In the genomic region with DNA sequence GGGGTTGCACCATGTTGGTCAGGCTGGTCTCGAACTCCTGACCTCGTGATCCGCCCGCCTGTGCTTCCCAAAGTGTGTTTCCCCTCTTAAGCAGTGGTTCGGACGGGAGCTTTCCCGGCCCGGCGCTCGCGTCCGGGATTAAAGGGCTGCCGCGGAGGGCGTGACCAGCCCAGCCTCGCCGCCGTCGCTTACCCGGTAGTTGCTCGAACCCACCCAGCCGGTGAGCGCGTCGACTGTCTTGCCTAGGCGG, we compare ENCODE assay signal across 8 cellular contexts. TPM values are rescaled to one million over a fixed set of nuclear protein-coding genes. Genes with fewer than 3 reads are reported as not detected.
DNase-seq lines count a peak whose midpoint lies in the region; ATAC-seq and TF ChIP-seq lines count a peak whose summit lies in the region.

No MANE protein-coding gene starts in this region.

- no peak overlapping the region for H4K5ac ChIP-seq in mesendoderm (ENCODE audit: low read length)

- H3K9me3 Mint-ChIP-seq in stimulated activated naive B cell treated with anti-CD40 and anti-IgM and Interleukin-4, amounts not matched to agents 10 μg/mL and 1 μg/mL and 100 μg/mL, for 72 hours: no peaks in the 10 kb centered on the region

- peak overlapping the region; percentile 26 for H3K4me2 ChIP-seq in mesendoderm (ENCODE audit: low read length)

- CTCF ChIA-PET in A673 (lab: Charles Lee): no interaction called here

- H3K36me3 Mint-ChIP-seq in stimulated activated naive B cell treated with anti-CD40 and anti-IgM and Interleukin-4, amounts not matched to agents 10 μg/mL and 1 μg/mL and 100 μg/mL, for 72 hours: no peaks in the 10 kb centered on the region

- TF ChIP-seq CTCF in A673 (conservative IDR thresholded peaks at IDR 0.05; ENCODE audit: low read depth, low read length): no peak

- H3K23ac ChIP-seq in mesendoderm (ENCODE audit: low read length): no peak overlapping the region

- no peak overlapping the region for H4K8ac ChIP-seq in mesendoderm (ENCODE audit: low read depth, low read length)

- intact Hi-C loops in A673 (cut with micrococcal nuclease; ENCODE audit: unreplicated experiment): loop anchor here (2.0 to 10.0 kb wide), 2 partner anchors 81 to 583 kb away; no protein-coding TSS in a partner anchor

- DNase-seq in A673 (ENCODE audit: low spot score): peak; percentile 70
- no peak for DNase-seq in SK-N-MC (ENCODE audit: low read depth, low spot score)
- no peak for DNase-seq in mesendoderm
- no peak for DNase-seq in stimulated activated naive B cell treated with anti-CD40 and anti-IgM and Interleukin-4, amounts not matched to agents 10 μg/mL and 1 μg/mL and 100 μg/mL, for 72 hours
- DNase-seq in NK-92 (lab: John Stamatoyannopoulos, UW; ENCODE audit: unreplicated experiment): no peak

- ATAC-seq in GM18519 (IDR thresholded peaks at IDR 0.05; ENCODE audit: low FRiP score, unreplicated experiment): peak; percentile 42
- peak; percentile 69 for ATAC-seq in HG03045 (IDR thresholded peaks at IDR 0.05; ENCODE audit: unreplicated experiment)
- ATAC-seq in stimulated activated naive B cell treated with anti-CD40 and anti-IgM and Interleukin-4, amounts not matched to agents 10 μg/mL and 1 μg/mL and 100 μg/mL, for 72 hours (replicated peaks): peak; percentile 76 to 77

- H2AK5ac ChIP-seq in mesendoderm (ENCODE audit: low read length): no peak overlapping the region

- H3K27me3 ChIP-seq in A673 (replicated peaks; ENCODE audit: insufficient read depth, low read depth, low read length, poor library complexity) (no peaks in the 10 kb centered on the region), duodenal mucosa (ENCODE audit: control insufficient read depth in 1 of 2, insufficient read depth in 2 of 2, low read length in 2 of 2) (no peaks in the 10 kb centered on the region), mesendoderm (ENCODE audit: insufficient read depth, low read length, poor library complexity) (no peaks in the 10 kb centered on the region)

- H3K4me3 ChIP-seq in A673 (ENCODE audit: low read depth, low read length, poor library complexity, severe bottlenecking) (peak overlapping the region; percentile 80), SK-N-MC (peak overlapping the region; percentile 82), duodenal mucosa (ENCODE audit: low read depth in 1 of 2, low read length in 2 of 2) (peak overlapping the region; percentile 74 to 90), mesendoderm (ENCODE audit: low read length) (peak overlapping the region; percentile 91)

- H3K4me3 Mint-ChIP-seq in stimulated activated naive B cell treated with anti-CD40 and anti-IgM and Interleukin-4, amounts not matched to agents 10 μg/mL and 1 μg/mL and 100 μg/mL, for 72 hours: peak overlapping the region; percentile 96 to 97

- H3K56ac ChIP-seq in mesendoderm (ENCODE audit: low read length): peak overlapping the region; percentile 97

- H3K79me2 ChIP-seq in mesendoderm (ENCODE audit: control insufficient read depth, insufficient read depth, low read length): peaks cover 31% of the 10 kb centered on the region

- no peaks in the 10 kb centered on the region for H3K27me3 Mint-ChIP-seq in stimulated activated naive B cell treated with anti-CD40 and anti-IgM and Interleukin-4, amounts not matched to agents 10 μg/mL and 1 μg/mL and 100 μg/mL, for 72 hours

- H2BK120ac ChIP-seq in mesendoderm (ENCODE audit: low read depth, low read length): no peak overlapping the region

- peak overlapping the region; percentile 79 for H3K9ac ChIP-seq in SK-N-MC (ENCODE audit: insufficient read length)
- peak overlapping the region; percentile 64 to 76 for H3K9ac ChIP-seq in duodenal mucosa (ENCODE audit: low read depth in 1 of 2, low read length in 2 of 2)
- peak overlapping the region; percentile 94 for H3K9ac ChIP-seq in mesendoderm (ENCODE audit: low read length)

- H3K4me1 Mint-ChIP-seq in stimulated activated naive B cell treated with anti-CD40 and anti-IgM and Interleukin-4, amounts not matched to agents 10 μg/mL and 1 μg/mL and 100 μg/mL, for 72 hours: peaks cover 0 to 7% of the 10 kb centered on the region in 2 donors

- no CpG with 5 or more reads among the region's 26 CpGs for WGBS in mesendoderm (ENCODE audit: extremely low coverage, insufficient coverage, low lambda C conversion rate)

- H3K27ac Mint-ChIP-seq in stimulated activated naive B cell treated with anti-CD40 and anti-IgM and Interleukin-4, amounts not matched to agents 10 μg/mL and 1 μg/mL and 100 μg/mL, for 72 hours: peak overlapping the region; percentile 97

- H2BK5ac ChIP-seq in mesendoderm (ENCODE audit: low read length): no peak overlapping the region

- POLR2A ChIA-PET in A673 (lab: Charles Lee; ENCODE audit: low non-redundant PET): no interaction called here

- H3K79me1 ChIP-seq in mesendoderm (ENCODE audit: low read length): peaks cover 4% of the 10 kb centered on the region

- H2BK15ac ChIP-seq in mesendoderm (replicated peaks; ENCODE audit: low read depth): no peak overlapping the region

- H3K4me1 ChIP-seq in A673 (ENCODE audit: insufficient read depth, low read length, poor library complexity, severe bottlenecking): peaks cover 17% of the 10 kb centered on the region
- peaks cover 5 to 14% of the 10 kb centered on the region in 2 donors for H3K4me1 ChIP-seq in duodenal mucosa (ENCODE audit: control insufficient read depth in 1 of 2, insufficient read depth in 2 of 2, low read length in 2 of 2)
- peaks cover 3% of the 10 kb centered on the region for H3K4me1 ChIP-seq in mesendoderm (ENCODE audit: control insufficient read depth, low read depth, low read length)

- H3K9me3 ChIP-seq in A673 (ENCODE audit: low read depth, low read length, poor library complexity, severe bottlenecking) (no peaks in the 10 kb centered on the region), SK-N-MC (ENCODE audit: low read depth, low read length) (no peaks in the 10 kb centered on the region), duodenal mucosa (ENCODE audit: control insufficient read depth in 1 of 2, low read length in 2 of 2) (no peaks in the 10 kb centered on the region)

- BruUV-seq in A673 (replicated peaks; lab: Mats Ljungman, UMichigan): no TSS peak

- H3K27ac ChIP-seq in A673 (ENCODE audit: low read depth, low read length, poor library complexity, severe bottlenecking) (peak overlapping the region; percentile 95), SK-N-MC (no peak overlapping the region), duodenal mucosa (ENCODE audit: low read depth, low read length) (peak overlapping the region; percentile 94), mesendoderm (ENCODE audit: low read depth, low read length) (peak overlapping the region; percentile 66)

- peak overlapping the region; percentile 99 for H3K18ac ChIP-seq in mesendoderm (ENCODE audit: low read length)

- no peak overlapping the region for H3K4ac ChIP-seq in mesendoderm (ENCODE audit: low read depth, low read length)

- no peaks in the 10 kb centered on the region for H3K36me3 ChIP-seq in A673 (ENCODE audit: insufficient read depth, low read length, poor library complexity, severe bottlenecking)
- H3K36me3 ChIP-seq in SK-N-MC (ENCODE audit: insufficient read depth, low read length): no peaks in the 10 kb centered on the region
- no peaks in the 10 kb centered on the region for H3K36me3 ChIP-seq in duodenal mucosa (ENCODE audit: control insufficient read depth in 1 of 2, insufficient read depth in 2 of 2, low read length in 2 of 2)
- no peaks in the 10 kb centered on the region for H3K36me3 ChIP-seq in mesendoderm (ENCODE audit: control insufficient read depth, insufficient read depth, low read length)

RNA-seq across cellular contexts. Expression of gene CLASP2, which starts 0.5 kb away (rescaled TPM):
- total RNA-seq in A673 (2021): 67.4 and 74.6 TPM in 2 replicates
- polyA plus RNA-seq in mesendoderm (2013, experiment 1 of 2): 18.2 TPM
- polyA plus RNA-seq in mesendoderm (2013, experiment 2 of 2): 19.6 TPM
